Comparison of ENCODE assay signal across 8 cellular contexts in the genomic region with DNA sequence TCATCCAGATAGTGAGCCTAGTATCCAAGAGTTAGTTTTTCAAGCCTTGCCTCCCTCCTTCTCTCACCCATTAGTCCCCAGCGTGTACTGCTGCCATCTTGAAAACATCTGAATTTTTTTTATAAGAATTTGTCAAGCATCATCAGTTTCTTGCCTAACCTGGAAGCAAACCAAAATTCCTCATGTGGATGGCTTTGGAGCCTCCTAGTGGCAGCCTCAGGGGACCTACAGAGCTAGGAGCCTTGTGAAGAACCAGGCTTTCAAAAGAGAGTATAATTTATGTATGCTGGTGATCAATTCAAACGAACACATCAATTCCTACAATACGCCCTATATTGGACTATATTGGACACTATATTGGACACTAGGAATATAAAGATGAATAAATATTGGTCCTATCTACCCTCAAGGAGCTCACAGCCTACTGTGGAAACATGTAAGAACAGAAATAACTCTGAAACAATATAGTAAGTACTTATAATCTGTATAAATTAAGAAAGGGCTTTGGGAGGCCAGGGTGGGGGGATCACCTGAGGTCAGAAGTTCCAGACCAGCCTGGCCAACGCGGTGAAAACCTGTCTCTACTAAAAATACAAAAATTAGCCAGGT.
DNase-seq lines count a peak whose midpoint lies in the region; ATAC-seq and TF ChIP-seq lines count a peak whose summit lies in the region.

No MANE protein-coding gene starts in this region.

- DNase-seq in stimulated activated CD4-positive, alpha-beta T cell treated with anti-CD3 and anti-CD28 coated beads, Interleukin-15, amount 100 ng/mL, for 24 hours, result peak; percentile 8
- DNase-seq in stimulated activated CD4-positive, alpha-beta T cell treated with anti-CD3 and anti-CD28 coated beads, Interleukin-4, amount 100 ng/mL, for 24 hours, result no peak
- DNase-seq in NCI-H460 (ENCODE audit: extremely low read depth, low read depth) (peak; percentile 36), erythroblast (lab: John Stamatoyannopoulos, UW) (peak; percentile 54 to 72), prostate gland (ENCODE audit: low spot score) (peak; percentile 22), MV-4-11 (lab: John Stamatoyannopoulos, UW) (no peak), SKM-1 (lab: John Stamatoyannopoulos, UW; ENCODE audit: unreplicated experiment) (no peak)
- DNase-seq in natural killer cell treated with Interleukin-12 subunit alpha and Interleukin-12 subunit beta and Interleukin-15 and Interleukin-18, amount 100 ng/mL, for 72 hours (ENCODE audit: low spot score), result no peak

- H3K27ac ChIP-seq in prostate gland, result no peak overlapping the region

- H3K27me3 Mint-ChIP-seq in natural killer cell treated with Interleukin-12 subunit alpha and Interleukin-12 subunit beta and Interleukin-15 and Interleukin-18, amount 100 ng/mL, for 72 hours, result peaks cover 2 to 15% of the 10 kb centered on the region in 2 donors

- H3K9me3 ChIP-seq in prostate gland, result no peaks in the 10 kb centered on the region

- ATAC-seq in natural killer cell treated with Interleukin-12 subunit alpha and Interleukin-12 subunit beta and Interleukin-15 and Interleukin-18, amount 100 ng/mL, for 72 hours, result no peak

- intact Hi-C loops in prostate gland (cut with DNase I), result no loop called here

- H3K27me3 ChIP-seq in prostate gland (replicated peaks; ENCODE audit: insufficient read depth), result no peaks in the 10 kb centered on the region

- no peak overlapping the region for H3K4me3 Mint-ChIP-seq in natural killer cell treated with Interleukin-12 subunit alpha and Interleukin-12 subunit beta and Interleukin-15 and Interleukin-18, amount 100 ng/mL, for 72 hours

- TF ChIP-seq POLR2A in erythroblast (IDR thresholded peaks at IDR 0.05; ENCODE audit: low read length) (no peak), prostate gland (IDR thresholded peaks at IDR 0.05) (no peak)

- no peak overlapping the region for H3K4me3 ChIP-seq in prostate gland

- H3K9me3 Mint-ChIP-seq in natural killer cell treated with Interleukin-12 subunit alpha and Interleukin-12 subunit beta and Interleukin-15 and Interleukin-18, amount 100 ng/mL, for 72 hours, result peaks cover 3% of the 10 kb centered on the region

- H3K27ac Mint-ChIP-seq in natural killer cell treated with Interleukin-12 subunit alpha and Interleukin-12 subunit beta and Interleukin-15 and Interleukin-18, amount 100 ng/mL, for 72 hours, result no peak overlapping the region

- H3K36me3 Mint-ChIP-seq in natural killer cell treated with Interleukin-12 subunit alpha and Interleukin-12 subunit beta and Interleukin-15 and Interleukin-18, amount 100 ng/mL, for 72 hours, result no peaks in the 10 kb centered on the region

- H3K4me1 ChIP-seq in prostate gland (replicated peaks), result no peaks in the 10 kb centered on the region

- no peaks in the 10 kb centered on the region for H3K36me3 ChIP-seq in prostate gland

- TF ChIP-seq CTCF in prostate gland (IDR thresholded peaks at IDR 0.05), result peak; percentile 13 to 62 (median 54)

- H3K4me1 Mint-ChIP-seq in natural killer cell treated with Interleukin-12 subunit alpha and Interleukin-12 subunit beta and Interleukin-15 and Interleukin-18, amount 100 ng/mL, for 72 hours (ENCODE audit: low read depth in 2 of 2), result no peaks in the 10 kb centered on the region

- 51% methylated on average over 5 of the region's 5 CpGs for WGBS in prostate gland

Comparison
In these comparisons a context has a peak if more than half of its experiments do, and no peak if none do; other contexts are left out.
1. DNase-seq: peak in stimulated activated CD4-positive, alpha-beta T cell treated with anti-CD3 and anti-CD28 coated beads, Interleukin-15, amount 100 ng/mL, for 24 hours (single experiment), NCI-H460 (single experiment), erythroblast (2 of 2) and prostate gland (single experiment); none in stimulated activated CD4-positive, alpha-beta T cell treated with anti-CD3 and anti-CD28 coated beads, Interleukin-4, amount 100 ng/mL, for 24 hours (single experiment), natural killer cell treated with Interleukin-12 subunit alpha and Interleukin-12 subunit beta and Interleukin-15 and Interleukin-18, amount 100 ng/mL, for 72 hours (single experiment), MV-4-11 (single experiment) and SKM-1 (single experiment).